In genomic region chr7:151504715-151505326, GRCh38 we compare ENCODE assay signal across 26 cellular contexts. TPM values are rescaled to one million over a fixed set of nuclear protein-coding genes. Genes with fewer than 3 reads are reported as not detected.
DNase-seq lines count a peak whose midpoint lies in the region; ATAC-seq and TF ChIP-seq lines count a peak whose summit lies in the region.
"Had no signal": no experiment of that assay in that cellular context is flagged by ENCODE, and none has a peak within 500 bp of the region (broad histone marks: within the 10 kb centered on the region; RNA-seq: fewer than 3 reads in every experiment).

No MANE protein-coding gene starts in this region.

- peaks cover 54% of the 10 kb centered on the region for H3F3A ChIP-seq in PC-9 (ENCODE audit: insufficient read depth, low read depth)

- H3K4me2 ChIP-seq in PC-9, result peak overlapping the region; percentile 57

- H3K9me3 ChIP-seq in PC-9 (ENCODE audit: insufficient read depth, low read depth) (no peaks in the 10 kb centered on the region), psoas muscle (no peaks in the 10 kb centered on the region)
- H3K9me3 ChIP-seq: breast epithelium, mucosa of descending colon, ovary had no signal

- POLR2A ChIA-PET in PC-9 (lab: Charles Lee; ENCODE audit: unreplicated experiment), result interaction anchor here (0.7 to 1.0 kb wide), 2 partner anchors 15 to 51 kb away, joined by 7 to 9 read pairs; partner anchors contain the start of gene RHEB

- ATAC-seq in psoas muscle (no peak), HG02970 (IDR thresholded peaks at IDR 0.05; ENCODE audit: low FRiP score, unreplicated experiment) (no peak)

- H3K27ac Mint-ChIP-seq in CD14-positive monocyte (peak overlapping the region in 4 of 7 donors; percentile 27 to 74 (median 54)), glutamatergic neuron (ENCODE audit: unreplicated experiment) (no peak overlapping the region)
- H3K27ac Mint-ChIP-seq: activated naive CD4-positive, alpha-beta T cell treated with anti-CD3 and anti-CD28 coated beads for 36 hours; natural killer cell treated with Interleukin-12 subunit alpha and Interleukin-12 subunit beta and Interleukin-15 and Interleukin-18, amount 100 ng/mL, for 72 hours had no signal

- H3K4me1 ChIP-seq in PC-9 (replicated peaks; ENCODE audit: insufficient read depth) (peaks cover 39% of the 10 kb centered on the region), psoas muscle (peaks cover 80% of the 10 kb centered on the region)
- H3K4me1 ChIP-seq: breast epithelium had no signal

- H3K9me2 ChIP-seq in PC-9 (ENCODE audit: insufficient read depth), result no peaks in the 10 kb centered on the region

- H2AFZ ChIP-seq in PC-9, result no peak overlapping the region

- BruUV-seq in PC-9 (replicated peaks; lab: Mats Ljungman, UMichigan), result no TSS peak

- CTCF ChIA-PET in PC-9 (lab: Charles Lee), result interaction anchor here (0.6 to 0.7 kb wide), 2 partner anchors 11 to 139 kb away, joined by 3 to 7 read pairs; no protein-coding TSS in a partner anchor

- 86 to 94% (median 91%) methylated on average over 4 of the region's 4 CpGs for WGBS in psoas muscle, 3 donors

- peak overlapping the region; percentile 71 for H3K27ac ChIP-seq in PC-9
- peak overlapping the region; percentile 74 for H3K27ac ChIP-seq in epithelial cell of prostate
- peak overlapping the region; percentile 79 for H3K27ac ChIP-seq in psoas muscle
- H3K27ac ChIP-seq: breast epithelium, C4-2B, ovary, WERI-Rb-1 had no signal

- H3K9me3 Mint-ChIP-seq in CD14-positive monocyte (peaks cover 0 to 2% (median 0%) of the 10 kb centered on the region in 7 donors), glutamatergic neuron (ENCODE audit: unreplicated experiment) (no peaks in the 10 kb centered on the region)
- H3K9me3 Mint-ChIP-seq: activated CD4-positive, alpha-beta T cell treated with anti-CD3 and anti-CD28 coated beads, Interleukin-2, amount 10 ng/mL, durations not matched to agents 24 days and 14 days; activated naive CD4-positive, alpha-beta T cell treated with anti-CD3 and anti-CD28 coated beads for 36 hours; activated T-cell treated with anti-CD3 and anti-CD28 coated beads, Interleukin-2, amount 50 U/mL, for 4 hours; natural killer cell treated with Interleukin-12 subunit alpha and Interleukin-12 subunit beta and Interleukin-15 and Interleukin-18, amount 100 ng/mL, for 72 hours had no signal

- H3K79me2 ChIP-seq in PC-9 (ENCODE audit: low read depth), result peaks cover 100% of the 10 kb centered on the region

- no peak for DNase-seq in CD14-positive monocyte (ENCODE audit: low spot score)
- DNase-seq in PC-9, result no peak
- no peak for DNase-seq in epithelial cell of prostate (ENCODE audit: low read depth, low spot score)
- DNase-seq in psoas muscle, result no peak
- DNase-seq in glutamatergic neuron, result no peak
- no peak for DNase-seq in foreskin melanocyte
- no peak for DNase-seq in activated gamma-delta T cell treated with Interleukin-2 at 50 U/mL for 16 hours
- DNase-seq: activated CD4-positive, alpha-beta T cell treated with anti-CD3 and anti-CD28 coated beads, Interleukin-2, amount 10 ng/mL, durations not matched to agents 24 days and 14 days; activated naive CD4-positive, alpha-beta T cell treated with anti-CD3 and anti-CD28 coated beads for 36 hours; activated T-cell treated with anti-CD3 and anti-CD28 coated beads, Interleukin-2, amount 50 U/mL, for 4 hours; effector CD4-positive, alpha-beta T cell; Karpas-422; mucosa of descending colon; NCI-H1436; NCI-H446 treated with DMSO at 0.1 percent for 48 hours; retina; SHP77 treated with DMSO at 0.1 percent for 48 hours; stimulated activated CD4-positive, alpha-beta T cell treated with anti-CD3 and anti-CD28 coated beads, Interleukin-2, amount 100 ng/mL, for 48 hours; T-helper 9 cell; WERI-Rb-1 had no signal

- H3K4me3 ChIP-seq in PC-9 (no peak overlapping the region; the same call in 1 of the 2 replicates), psoas muscle (no peak overlapping the region)
- H3K4me3 ChIP-seq: breast epithelium, GM12878, mucosa of descending colon, ovary had no signal

- H3K36me3 ChIP-seq in PC-9 (ENCODE audit: low read depth) (no peaks in the 10 kb centered on the region), psoas muscle (ENCODE audit: insufficient read depth in 1 of 2, low read depth in 1 of 2) (no peaks in the 10 kb centered on the region)
- H3K36me3 ChIP-seq: breast epithelium, ovary, WERI-Rb-1 had no signal

- H3K27me3 ChIP-seq in PC-9 (ENCODE audit: insufficient read depth, low read depth), result no peaks in the 10 kb centered on the region
- H3K27me3 ChIP-seq in psoas muscle (ENCODE audit: insufficient read depth in 3 of 3, low read length in 2 of 3), result no peaks in the 10 kb centered on the region
- H3K27me3 ChIP-seq: breast epithelium, ovary had no signal

- TF ChIP-seq CTCF in CD14-positive monocyte (IDR thresholded peaks at IDR 0.05) (no peak), PC-9 (conservative IDR thresholded peaks at IDR 0.05) (no peak), psoas muscle (IDR thresholded peaks at IDR 0.05) (no peak), glutamatergic neuron (IDR thresholded peaks at IDR 0.05; ENCODE audit: partially characterized antibody, unreplicated experiment) (no peak)

- peaks cover 52% of the 10 kb centered on the region for H3K4me1 Mint-ChIP-seq in CD14-positive monocyte
- peaks cover 10% of the 10 kb centered on the region for H3K4me1 Mint-ChIP-seq in glutamatergic neuron (ENCODE audit: low read depth, unreplicated experiment)

- H3K4me3 Mint-ChIP-seq in CD14-positive monocyte (no peak overlapping the region), glutamatergic neuron (ENCODE audit: unreplicated experiment) (no peak overlapping the region)
- H3K4me3 Mint-ChIP-seq: activated CD4-positive, alpha-beta T cell treated with anti-CD3 and anti-CD28 coated beads, Interleukin-2, amount 10 ng/mL, durations not matched to agents 24 days and 14 days; activated naive CD4-positive, alpha-beta T cell treated with anti-CD3 and anti-CD28 coated beads for 36 hours; activated T-cell treated with anti-CD3 and anti-CD28 coated beads, Interleukin-2, amount 50 U/mL, for 4 hours; natural killer cell treated with Interleukin-12 subunit alpha and Interleukin-12 subunit beta and Interleukin-15 and Interleukin-18, amount 100 ng/mL, for 72 hours had no signal

- H3K27me3 Mint-ChIP-seq in CD14-positive monocyte (ENCODE audit: low read depth in 3 of 3), result no peaks in the 10 kb centered on the region
- H3K27me3 Mint-ChIP-seq in glutamatergic neuron (ENCODE audit: unreplicated experiment), result no peaks in the 10 kb centered on the region
- H3K27me3 Mint-ChIP-seq: activated CD4-positive, alpha-beta T cell treated with anti-CD3 and anti-CD28 coated beads, Interleukin-2, amount 10 ng/mL, durations not matched to agents 24 days and 14 days; natural killer cell treated with Interleukin-12 subunit alpha and Interleukin-12 subunit beta and Interleukin-15 and Interleukin-18, amount 100 ng/mL, for 72 hours had no signal

- H4K20me1 ChIP-seq in PC-9 (ENCODE audit: insufficient read depth), result peaks cover 87% of the 10 kb centered on the region

- intact Hi-C loops in CD14-positive monocyte (cut with micrococcal nuclease) (no loop called here), PC-9 (cut with micrococcal nuclease; ENCODE audit: unreplicated experiment) (no loop called here), psoas muscle (cut with DNase I) (loop anchor here (5.0 kb wide), 2 partner anchors 38 to 43 kb away; no protein-coding TSS in a partner anchor)

- H3K36me3 Mint-ChIP-seq in CD14-positive monocyte (peaks cover 5 to 11% of the 10 kb centered on the region in 2 donors), glutamatergic neuron (ENCODE audit: unreplicated experiment) (no peaks in the 10 kb centered on the region)
- H3K36me3 Mint-ChIP-seq: natural killer cell treated with Interleukin-12 subunit alpha and Interleukin-12 subunit beta and Interleukin-15 and Interleukin-18, amount 100 ng/mL, for 72 hours had no signal

RNA-seq across cellular contexts. Expression of gene RHEB, which starts 14.9 kb away (rescaled TPM):
- 10 to 100 TPM; 95.8 to 96.1 TPM for polyA plus RNA-seq in CD14-positive monocyte
- 201 and 202 TPM in 2 replicates for total RNA-seq in PC-9 (2021)
- 100 to 1,000 TPM in 3 of 4 donors, 10 to 100 TPM in 1; 98.0 to 191 (median 142) TPM for total RNA-seq in psoas muscle
- 100 to 1,000 TPM; 167 to 248 (median 176) TPM for polyA plus RNA-seq in psoas muscle
- 88.2 TPM for total RNA-seq in glutamatergic neuron (ENCODE audit: unreplicated experiment)

Comparison
In these comparisons a context has a peak if more than half of its experiments do, and no peak if none do; other contexts are left out.
1. intact Hi-C loops: an anchor here in psoas muscle (5.0 kb wide); none called in CD14-positive monocyte and PC-9.